Comparison of ENCODE assay signal across 14 cellular contexts in genomic region chr17:65366102-65366844, GRCh38.
A peak's percentile ranks its signal among the peaks of the same experiment; 100 is the strongest.
DNase-seq lines count a peak whose midpoint lies in the region; ATAC-seq, FAIRE-seq and TF ChIP-seq lines count a peak whose summit lies in the region.
"Had no signal": no experiment of that assay in that cellular context is flagged by ENCODE, and none has a peak within 500 bp of the region (broad histone marks: within the 10 kb centered on the region; RNA-seq: fewer than 3 reads in every experiment).

No MANE protein-coding gene starts in this region.

- no peak overlapping the region for H3K9ac ChIP-seq in K562 (ENCODE audit: insufficient read depth in 1 of 2, low read depth in 2 of 2, low read length in 2 of 2)

- H3K4me3 ChIP-seq in K562, result no peak overlapping the region
- no peak overlapping the region for H3K4me3 ChIP-seq in transverse colon
- no peak overlapping the region for H3K4me3 ChIP-seq in lower leg skin (ENCODE audit: low read depth, poor library complexity, severe bottlenecking)
- no peak overlapping the region for H3K4me3 ChIP-seq in esophagus squamous epithelium
- H3K4me3 ChIP-seq: ascending aorta, heart right ventricle had no signal

- no peak for TF ChIP-seq RAD21 in K562 (CRISPR knock-in tag; conservative IDR thresholded peaks at IDR 0.05 in 1 of 2, IDR thresholded peaks at IDR 0.05 in 1 of 2)

- H3K79me2 ChIP-seq in K562 (ENCODE audit: control insufficient read depth, insufficient read depth, low read length), result no peaks in the 10 kb centered on the region

- WGBS in K562 (ENCODE audit: insufficient coverage, low coverage, missing lambda C conversion rate), result 0% methylated on average over 15 of the region's 15 CpGs
- 74 to 79% methylated on average over 8 to 15 of the region's 15 CpGs for WGBS in transverse colon (ENCODE audit: low coverage in 1 of 2), 2 donors
- WGBS in lower leg skin, 2 donors, result 85 to 87% methylated on average over 15 of the region's 15 CpGs
- 81 to 82% methylated on average over 10 to 15 of the region's 15 CpGs for WGBS in esophagus squamous epithelium, 2 donors

- no peak for TF ChIP-seq CTCF in K562 (IDR thresholded peaks at IDR 0.05 in 2 of 3, conservative IDR thresholded peaks at IDR 0.05 in 1 of 3; ENCODE audit: insufficient read depth in 2 of 3, low read depth in 1 of 3, low read length in 3 of 3)
- no peak for TF ChIP-seq CTCF in transverse colon (IDR thresholded peaks at IDR 0.05)
- no peak for TF ChIP-seq CTCF in lower leg skin (IDR thresholded peaks at IDR 0.05)
- no peak for TF ChIP-seq CTCF in esophagus squamous epithelium (IDR thresholded peaks at IDR 0.05)

- no peak for FAIRE-seq in K562 (lab: Jason Lieb, UNC)

- intact Hi-C loops in K562 (cut with micrococcal nuclease) (no loop called here), transverse colon (cut with DNase I; ENCODE audit: low total_unique reads) (no loop called here), lower leg skin (cut with DNase I; ENCODE audit: low total_unique reads) (no loop called here), esophagus squamous epithelium (cut with DNase I) (no loop called here)

- in situ Hi-C loops in K562 (cut with MboI), result no loop called here
- in situ Hi-C loops in transverse colon (cut with MboI; ENCODE audit: low pct_ligation_motif_present in 1 of 4, low pct_unique_long_range_greater_than_20kb in 1 of 4, low sequenced_read_pairs in 3 of 4), result no loop called here

- H3K27ac ChIP-seq in K562 (ENCODE audit: extremely low read depth, low read depth, low read length), result no peak overlapping the region
- peak overlapping the region in 3 of 4 donors; percentile 2 to 43 (median 21) for H3K27ac ChIP-seq in transverse colon
- no peak overlapping the region for H3K27ac ChIP-seq in esophagus squamous epithelium
- H3K27ac ChIP-seq: ascending aorta, heart right ventricle had no signal

- POLR2A ChIA-PET in K562 (lab: Yijun Ruan, JAX), result interaction anchor here (0.6 to 1.3 kb wide), 2 partner anchors 21 to 38 kb away, joined by 3 read pairs; no protein-coding TSS in a partner anchor

- TF ChIP-seq POLR2A in K562 (conservative IDR thresholded peaks at IDR 0.05) (no peak), transverse colon (IDR thresholded peaks at IDR 0.05) (no peak), lower leg skin (IDR thresholded peaks at IDR 0.05) (no peak), esophagus squamous epithelium (IDR thresholded peaks at IDR 0.05) (no peak)

- no peaks in the 10 kb centered on the region for H4K20me1 ChIP-seq in K562 (replicated peaks; ENCODE audit: control insufficient read depth, insufficient read depth, low read length)

- H3K4me2 ChIP-seq in K562 (ENCODE audit: insufficient read depth, low read length), result no peak overlapping the region

- no peak for ATAC-seq in K562
- no peak for ATAC-seq in HG03460 (IDR thresholded peaks at IDR 0.05; ENCODE audit: unreplicated experiment)
- ATAC-seq: heart right ventricle had no signal

- TF ChIP-seq EP300 in K562 (IDR thresholded peaks at IDR 0.05; ENCODE audit: low read length) (no peak), transverse colon (IDR thresholded peaks at IDR 0.05; ENCODE audit: low read depth) (no peak)

- H3K36me3 ChIP-seq in K562 (ENCODE audit: control insufficient read depth, insufficient read depth, low read length), result no peaks in the 10 kb centered on the region
- H3K36me3 ChIP-seq in transverse colon, result no peaks in the 10 kb centered on the region
- no peaks in the 10 kb centered on the region for H3K36me3 ChIP-seq in esophagus squamous epithelium
- H3K36me3 ChIP-seq: ascending aorta, heart right ventricle had no signal

- H3K4me1 ChIP-seq in K562 (replicated peaks in 1 of 2; ENCODE audit: control insufficient read depth in 2 of 2, insufficient read depth in 2 of 2, low read length in 2 of 2), result 0 out of 5 replicates have a peak, but pooled peaks cover 0 to 5% of the 10 kb centered on the region in 2 experiments
- peaks cover 0 to 16% (median 9%) of the 10 kb centered on the region in 4 donors for H3K4me1 ChIP-seq in transverse colon
- no peaks in the 10 kb centered on the region for H3K4me1 ChIP-seq in esophagus squamous epithelium
- H3K4me1 ChIP-seq: ascending aorta, heart right ventricle had no signal

- H3K9me3 ChIP-seq in K562 (replicated peaks; ENCODE audit: control insufficient read depth, insufficient read depth, low read depth, low read length), result no peaks in the 10 kb centered on the region
- no peaks in the 10 kb centered on the region for H3K9me3 ChIP-seq in transverse colon
- H3K9me3 ChIP-seq in esophagus squamous epithelium, result no peaks in the 10 kb centered on the region
- H3K9me3 ChIP-seq: ascending aorta had no signal

- DNase-seq in activated effector memory CD4-positive, alpha-beta T cell treated with anti-CD3 and anti-CD28 coated beads, Interleukin-2, amount 50 U/mL, for 16 hours, result peak; percentile 85
- DNase-seq in activated effector memory CD4-positive, alpha-beta T cell treated with Interleukin-2 at 50 U/mL for 16 hours, result no peak
- DNase-seq in K562 (ENCODE audit: extremely low read depth in 1 of 4, low spot score in 3 of 4) (no peak), transverse colon (no peak), lower leg skin (ENCODE audit: low spot score in 2 of 2) (no peak), esophagus squamous epithelium (lab: John Stamatoyannopoulos, UW) (no peak)
- peak; percentile 64 to 67 for DNase-seq in stimulated activated CD4-positive, alpha-beta T cell treated with anti-CD3 and anti-CD28 coated beads, Interleukin-2, amount 100 ng/mL, for 48 hours
- DNase-seq: GDM1, heart right ventricle, NCI-H1930, NCI-H774, occipital lobe had no signal

- H3K9me1 ChIP-seq in K562 (ENCODE audit: control insufficient read depth, insufficient read depth, low read length), result no peaks in the 10 kb centered on the region

- H3K27me3 ChIP-seq in K562 (ENCODE audit: control insufficient read depth in 2 of 2, insufficient read depth in 2 of 2, low read length in 2 of 2) (peaks cover 5 to 17% of the 10 kb centered on the region in 2 experiments; a peak in 3 of 5 replicates), transverse colon (no peaks in the 10 kb centered on the region), esophagus squamous epithelium (peaks cover 0 to 17% (median 0%) of the 10 kb centered on the region in 4 donors)
- H3K27me3 ChIP-seq: ascending aorta had no signal

- no peak overlapping the region for H2AFZ ChIP-seq in K562 (ENCODE audit: low read depth, low read length)

- BruUV-seq in K562 (replicated peaks; lab: Mats Ljungman, UMichigan), result no TSS peak

- CTCF ChIA-PET in K562 (lab: Yijun Ruan, JAX; ENCODE audit: low intra/inter-chr PET ratio), result no interaction called here

TF ChIP-seq in K562, 482 proteins besides CTCF, POLR2A, EP300 and RAD21:
- TF ChIP-seq EGR1 (conservative IDR thresholded peaks at IDR 0.05) (peak; percentile 72), ZC3H4 (CRISPR knock-in tag; IDR thresholded peaks at IDR 0.05; ENCODE audit: borderline replicate concordance) (no peak)

Comparison
In these comparisons a context has a peak if more than half of its experiments do, and no peak if none do; other contexts are left out.
1. DNase-seq: peak in activated effector memory CD4-positive, alpha-beta T cell treated with anti-CD3 and anti-CD28 coated beads, Interleukin-2, amount 50 U/mL, for 16 hours (single experiment) and stimulated activated CD4-positive, alpha-beta T cell treated with anti-CD3 and anti-CD28 coated beads, Interleukin-2, amount 100 ng/mL, for 48 hours (2 of 2); none in activated effector memory CD4-positive, alpha-beta T cell treated with Interleukin-2 at 50 U/mL for 16 hours (single experiment), K562 (0 of 4), transverse colon (single experiment), lower leg skin (0 of 2) and esophagus squamous epithelium (single experiment).
2. H3K27ac ChIP-seq: peak in transverse colon (3 of 4); none in K562 (single experiment) and esophagus squamous epithelium (0 of 4).